ENCODE assay signal across 8 cellular contexts in genomic region chr17:1485748-1486376, GRCh38.
DNase-seq lines count a peak whose midpoint lies in the region; ATAC-seq and TF ChIP-seq lines count a peak whose summit lies in the region.

No MANE protein-coding gene starts in this region.

- no peaks in the 10 kb centered on the region for H3K27me3 ChIP-seq in WERI-Rb-1 (ENCODE audit: insufficient read depth, low read depth, severe bottlenecking)
- no peaks in the 10 kb centered on the region for H3K27me3 ChIP-seq in layer of hippocampus (ENCODE audit: control insufficient read depth, insufficient read depth, low read length)

- TF ChIP-seq CTCF in GM12865 (IDR thresholded peaks at IDR 0.05; ENCODE audit: insufficient read depth, low read depth, low read length, missing control alignments) (no peak), WERI-Rb-1 (IDR thresholded peaks at IDR 0.05; ENCODE audit: low read depth, low read length) (no peak)

- peak; percentile 69 for DNase-seq in GM12865 (ENCODE audit: low read depth)
- DNase-seq in WERI-Rb-1: peak; percentile 42
- peak; percentile 61 for DNase-seq in central memory CD4-positive, alpha-beta T cell
- peak; percentile 49 to 60 for DNase-seq in stimulated activated CD4-positive, alpha-beta T cell treated with anti-CD3 and anti-CD28 coated beads, Interleukin-4, amount 100 ng/mL, for 48 hours (ENCODE audit: low read depth in 2 of 2)
- no peak for DNase-seq in NCI-H446 treated with DMSO at 0.1 percent for 48 hours (lab: John Stamatoyannopoulos, UW)
- no peak for DNase-seq in putamen (ENCODE audit: low spot score)

- H3K27ac ChIP-seq in WERI-Rb-1 (peak overlapping the region; percentile 61), layer of hippocampus (ENCODE audit: low read depth, low read length) (peak overlapping the region; percentile 82)

- H3K4me3 ChIP-seq in GM12865 (ENCODE audit: low read depth, low read length) (peak overlapping the region; percentile 72), WERI-Rb-1 (ENCODE audit: low read depth, low read length) (peak overlapping the region; percentile 69)

- peak; percentile 42 for ATAC-seq in HG03442 (IDR thresholded peaks at IDR 0.05; ENCODE audit: unreplicated experiment)

- peaks cover 15% of the 10 kb centered on the region for H3K36me3 ChIP-seq in WERI-Rb-1

- H3K9me3 ChIP-seq in WERI-Rb-1 (ENCODE audit: severe bottlenecking): peaks cover 3% of the 10 kb centered on the region

Comparison
In these comparisons a context has a peak if more than half of its experiments do, and no peak if none do; other contexts are left out.
1. DNase-seq: peak in GM12865 (single experiment), WERI-Rb-1 (single experiment), central memory CD4-positive, alpha-beta T cell (single experiment) and stimulated activated CD4-positive, alpha-beta T cell treated with anti-CD3 and anti-CD28 coated beads, Interleukin-4, amount 100 ng/mL, for 48 hours (2 of 2); none in NCI-H446 treated with DMSO at 0.1 percent for 48 hours (single experiment) and putamen (single experiment).